Comparison of ENCODE assay signal across 20 cellular contexts in genomic region chr2:68505603-68506159, GRCh38. TPM values are rescaled to one million over a fixed set of nuclear protein-coding genes. Genes with fewer than 3 reads are reported as not detected.
DNase-seq lines count a peak whose midpoint lies in the region; ATAC-seq and TF ChIP-seq lines count a peak whose summit lies in the region.
"Had no signal": no experiment of that assay in that cellular context is flagged by ENCODE, and none has a peak within 500 bp of the region (broad histone marks: within the 10 kb centered on the region; RNA-seq: fewer than 3 reads in every experiment).

No MANE protein-coding gene starts in this region.

- H3K36me3 ChIP-seq in BLaER1 = no peaks in the 10 kb centered on the region
- no peaks in the 10 kb centered on the region for H3K36me3 ChIP-seq in CD4-positive, alpha-beta memory T cell (ENCODE audit: insufficient read depth, low read length)
- H3K36me3 ChIP-seq in brain microvascular endothelial cell (replicated peaks) = no peaks in the 10 kb centered on the region

- peaks cover 9% of the 10 kb centered on the region for H3K4me1 ChIP-seq in BLaER1
- peaks cover 27% of the 10 kb centered on the region for H3K4me1 ChIP-seq in CD4-positive, alpha-beta memory T cell (ENCODE audit: insufficient read depth, low read length)

- H3K4me2 ChIP-seq in BLaER1 = peak overlapping the region; percentile 31
- H3K4me2 ChIP-seq: KMS-11 had no signal

- no peak for TF ChIP-seq CTCF in brain microvascular endothelial cell (IDR thresholded peaks at IDR 0.05; ENCODE audit: low read depth, low read length, missing control alignments)

- DNase-seq in CD4-positive, alpha-beta memory T cell = no peak
- DNase-seq in left colon (no peak), germinal center (ENCODE audit: low spot score) (no peak), pons (ENCODE audit: low spot score) (no peak), brain microvascular endothelial cell (no peak)
- DNase-seq in stimulated activated CD4-positive, alpha-beta T cell treated with anti-CD3 and anti-CD28 coated beads, Interleukin-12 subunit alpha, Interleukin-12 subunit beta, amount 100 ng/mL, for 4 hours = no peak
- DNase-seq: COR-L47, DMS 273 treated with DMSO at 0.1 percent for 48 hours, GDM1, H9, NCI-H1417 treated with DMSO at 0.1 percent for 48 hours, NCI-H187 treated with DMSO at 0.1 percent for 48 hours, NCI-H226, NCI-H524, NCI-H82, Right ventricle myocardium superior had no signal

- H3K27me3 ChIP-seq in BLaER1 (no peaks in the 10 kb centered on the region), brain microvascular endothelial cell (replicated peaks) (no peaks in the 10 kb centered on the region)
- H3K27me3 ChIP-seq in CD4-positive, alpha-beta memory T cell (ENCODE audit: insufficient read depth, low read length) = no peaks in the 10 kb centered on the region
- H3K27me3 ChIP-seq: BLaER1 treated with 17β-estradiol and CSF1 and Interleukin-3, amounts not matched to agents 10 nM and 100 nM had no signal

- ATAC-seq in activated T-helper 17 cell treated with anti-CD3 and anti-CD28 coated beads, Interleukin-2, amount 50 U/mL, for 72 hours (replicated peaks) = no peak
- peak; percentile 51 for ATAC-seq in left colon

- peaks cover 17 to 27% (median 22%) of the 10 kb centered on the region in 4 donors for H3K4me1 Mint-ChIP-seq in CD4-positive, alpha-beta memory T cell
- peaks cover 14% of the 10 kb centered on the region for H3K4me1 Mint-ChIP-seq in activated T-helper 17 cell treated with anti-CD3 and anti-CD28 coated beads, Interleukin-2, amount 50 U/mL, for 72 hours

- in situ Hi-C loops in brain microvascular endothelial cell (cut with HindIII; ENCODE audit: low pct_ligation_motif_present, low sequenced_read_pairs) = no loop called here

- H3K9ac ChIP-seq in BLaER1 = no peak overlapping the region
- H3K9ac ChIP-seq: BLaER1 treated with 17β-estradiol and CSF1 and Interleukin-3, amounts not matched to agents 10 nM and 100 nM; KMS-11 had no signal

- POLR2A ChIA-PET in CD4-positive, alpha-beta memory T cell (lab: Charles Lee; ENCODE audit: partially characterized antibody) = interaction anchor here (0.7 to 4.3 kb wide), 14 partner anchors 10 to 262 kb away, joined by 3 to 41 read pairs (median 4); partner anchors contain the start of genes APLF, ARHGAP25 and FBXO48

- H3K27ac ChIP-seq in BLaER1 (no peak overlapping the region), brain microvascular endothelial cell (no peak overlapping the region)
- H3K27ac ChIP-seq in CD4-positive, alpha-beta memory T cell (ENCODE audit: low read depth, low read length) = no peak overlapping the region
- H3K27ac ChIP-seq: BLaER1 treated with 17β-estradiol and CSF1 and Interleukin-3, amounts not matched to agents 10 nM and 100 nM; KMS-11 had no signal

- H3K9me3 Mint-ChIP-seq in CD4-positive, alpha-beta memory T cell = peaks cover 0 to 8% (median 0%) of the 10 kb centered on the region in 8 donors
- H3K9me3 Mint-ChIP-seq in activated T-helper 17 cell treated with anti-CD3 and anti-CD28 coated beads, Interleukin-2, amount 50 U/mL, for 72 hours = no peaks in the 10 kb centered on the region

- intact Hi-C loops in CD4-positive, alpha-beta memory T cell (cut with micrococcal nuclease) = no loop called here
- intact Hi-C loops in left colon (cut with DNase I, micrococcal nuclease) = no loop called here

- H3K9me3 ChIP-seq in BLaER1 = peaks cover 6% of the 10 kb centered on the region; the same call in 1 of the 2 replicates
- H3K9me3 ChIP-seq in CD4-positive, alpha-beta memory T cell (ENCODE audit: control insufficient read depth in 1 of 2, low read length in 2 of 2) = no peaks in the 10 kb centered on the region

- no peaks in the 10 kb centered on the region for H3K27me3 Mint-ChIP-seq in CD4-positive, alpha-beta memory T cell
- no peaks in the 10 kb centered on the region for H3K27me3 Mint-ChIP-seq in activated T-helper 17 cell treated with anti-CD3 and anti-CD28 coated beads, Interleukin-2, amount 50 U/mL, for 72 hours

- H3K4me3 ChIP-seq in BLaER1 (no peak overlapping the region), brain microvascular endothelial cell (ENCODE audit: low read depth, low read length) (no peak overlapping the region)
- peak overlapping the region in 1 of 2 donors; percentile 17 for H3K4me3 ChIP-seq in CD4-positive, alpha-beta memory T cell (ENCODE audit: low read length in 2 of 2)
- H3K4me3 ChIP-seq: BLaER1 treated with 17β-estradiol and CSF1 and Interleukin-3, amounts not matched to agents 10 nM and 100 nM had no signal

- CTCF ChIA-PET in CD4-positive, alpha-beta memory T cell (lab: Charles Lee; ENCODE audit: partially characterized antibody) = interaction anchor here (0.6 to 3.8 kb wide), 13 partner anchors 8 to 801 kb away, joined by 3 to 21 read pairs (median 4); no protein-coding TSS in a partner anchor

- peaks cover 4 to 12% of the 10 kb centered on the region in 2 donors for H3K36me3 Mint-ChIP-seq in CD4-positive, alpha-beta memory T cell
- H3K36me3 Mint-ChIP-seq in activated T-helper 17 cell treated with anti-CD3 and anti-CD28 coated beads, Interleukin-2, amount 50 U/mL, for 72 hours (ENCODE audit: low read depth) = no peaks in the 10 kb centered on the region

- peak overlapping the region in 7 of 8 donors; percentile 25 to 80 (median 67) for H3K4me3 Mint-ChIP-seq in CD4-positive, alpha-beta memory T cell
- peak overlapping the region; percentile 24 for H3K4me3 Mint-ChIP-seq in activated T-helper 17 cell treated with anti-CD3 and anti-CD28 coated beads, Interleukin-2, amount 50 U/mL, for 72 hours
- H3K4me3 Mint-ChIP-seq: H9 had no signal

- peak overlapping the region; percentile 25 to 87 (median 74) for H3K27ac Mint-ChIP-seq in CD4-positive, alpha-beta memory T cell
- peak overlapping the region; percentile 23 for H3K27ac Mint-ChIP-seq in activated T-helper 17 cell treated with anti-CD3 and anti-CD28 coated beads, Interleukin-2, amount 50 U/mL, for 72 hours
- H3K27ac Mint-ChIP-seq: H9 had no signal

- H4K20me1 ChIP-seq in BLaER1 = no peaks in the 10 kb centered on the region
- H4K20me1 ChIP-seq: BLaER1 treated with 17β-estradiol and CSF1 and Interleukin-3, amounts not matched to agents 10 nM and 100 nM had no signal

RNA-seq across cellular contexts. Expression of gene APLF, which starts 38.3 kb away (rescaled TPM):
- 1 to 10 TPM; 8.2 to 9.5 TPM for total RNA-seq in CD4-positive, alpha-beta memory T cell
- polyA plus RNA-seq in CD4-positive, alpha-beta memory T cell = 1 to 10 TPM; 2.9 to 3.2 TPM
- total RNA-seq in activated T-helper 17 cell treated with anti-CD3 and anti-CD28 coated beads, Interleukin-2, amount 50 U/mL, for 72 hours = 1 to 10 TPM; 1.4 to 3.5 TPM
- 1 to 10 TPM; 1.3 to 3.4 TPM for total RNA-seq in left colon

RNA-seq across cellular contexts. Expression of gene FBXO48, which starts 38.6 kb away (rescaled TPM):
- 1 to 10 TPM; 6.4 to 6.5 TPM for total RNA-seq in CD4-positive, alpha-beta memory T cell
- 1 to 10 TPM in 1 of 2 donors, under 1 TPM in 1; 0.67 to 1.2 TPM for polyA plus RNA-seq in CD4-positive, alpha-beta memory T cell
- 1 to 10 TPM; 2.0 to 2.3 TPM for total RNA-seq in activated T-helper 17 cell treated with anti-CD3 and anti-CD28 coated beads, Interleukin-2, amount 50 U/mL, for 72 hours
- 1 to 10 TPM; 1.5 to 2.1 TPM for total RNA-seq in left colon
